Comparison of ENCODE assay signal across 8 cellular contexts in the genomic region with DNA sequence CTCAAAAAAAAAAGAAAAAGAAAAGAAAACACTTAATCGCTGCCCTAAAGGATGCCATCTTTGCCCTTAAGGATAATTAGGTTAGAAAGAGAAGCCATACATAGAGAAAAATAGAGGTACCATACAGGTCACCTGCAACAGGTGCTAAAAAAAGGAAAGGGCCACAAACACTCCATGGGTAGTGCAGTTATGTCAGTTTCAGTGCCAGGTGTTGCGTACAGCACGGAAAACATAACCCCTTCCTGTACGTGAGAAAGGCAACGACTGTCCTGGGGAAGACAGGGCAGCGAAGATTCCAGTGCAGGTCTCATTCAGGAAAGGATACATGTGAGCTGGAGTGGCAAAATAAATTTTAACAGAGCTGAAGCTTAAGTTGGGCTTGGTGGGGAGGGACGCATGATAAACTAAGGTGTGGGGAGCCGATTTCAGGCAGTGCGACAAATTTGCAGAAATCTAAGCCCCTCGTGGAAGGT. TPM values are rescaled to one million over a fixed set of nuclear protein-coding genes. Genes with fewer than 3 reads are reported as not detected.
DNase-seq lines count a peak whose midpoint lies in the region; ATAC-seq and TF ChIP-seq lines count a peak whose summit lies in the region.

No MANE protein-coding gene starts in this region.

- H3K4me1 Mint-ChIP-seq in MCF 10A (ENCODE audit: insufficient read depth, unreplicated experiment): peaks cover 21% of the 10 kb centered on the region

- CTCF ChIA-PET in MCF 10A (lab: Yijun Ruan, JAX): interaction anchor here (1.7 kb wide), 1 partner anchor 9 kb away, joined by 8 read pairs; no protein-coding TSS in a partner anchor

- intact Hi-C loops in left ventricle myocardium inferior (cut with micrococcal nuclease) (no loop called here), left cardiac atrium (cut with DNase I) (no loop called here), MCF 10A (cut with micrococcal nuclease) (loop anchor here (5.0 kb wide), 1 partner anchor 191 kb away; the partner anchor contains the start of gene LETMD1)

- peaks cover 7% of the 10 kb centered on the region for H3K79me2 ChIP-seq in mesendoderm (ENCODE audit: control insufficient read depth, insufficient read depth, low read length)

- H4K5ac ChIP-seq in mesendoderm (ENCODE audit: low read length): peak overlapping the region; percentile 44

- peak overlapping the region; percentile 96 for H3K4me3 Mint-ChIP-seq in MCF 10A (ENCODE audit: unreplicated experiment)

- no peak overlapping the region for H2AK5ac ChIP-seq in mesendoderm (ENCODE audit: low read length)

- H2BK15ac ChIP-seq in mesendoderm (replicated peaks; ENCODE audit: low read depth): no peak overlapping the region

- no peak overlapping the region for H2BK120ac ChIP-seq in mesendoderm (ENCODE audit: low read depth, low read length)

- DNase-seq in left ventricle myocardium inferior (no peak), left cardiac atrium (no peak), M059J (ENCODE audit: low read depth) (peak; percentile 11), MCF 10A (ENCODE audit: unreplicated experiment) (no peak), mesendoderm (no peak), mesenteric fat pad (ENCODE audit: low spot score) (no peak)
- DNase-seq in stimulated activated CD4-positive, alpha-beta T cell treated with anti-CD3 and anti-CD28 coated beads, Interleukin-2, amount 100 ng/mL, for 24 hours: no peak

- peak overlapping the region; percentile 18 for H2BK5ac ChIP-seq in mesendoderm (ENCODE audit: low read length)

- no TSS peak for BruUV-seq in MCF 10A (replicated peaks; lab: Mats Ljungman, UMichigan)

- peak overlapping the region; percentile 100 for H3K27ac Mint-ChIP-seq in MCF 10A (ENCODE audit: low read depth, unreplicated experiment)

- no peak overlapping the region for H4K8ac ChIP-seq in mesendoderm (ENCODE audit: low read depth, low read length)

- peaks cover 49% of the 10 kb centered on the region for H3K4me1 ChIP-seq in left ventricle myocardium inferior
- peaks cover 2% of the 10 kb centered on the region for H3K4me1 ChIP-seq in mesendoderm (ENCODE audit: control insufficient read depth, low read depth, low read length)

- H3K4me2 ChIP-seq in mesendoderm (ENCODE audit: low read length): peak overlapping the region; percentile 99

- no peak overlapping the region for H3K23ac ChIP-seq in mesendoderm (ENCODE audit: low read length)

- H3K4me3 ChIP-seq in left ventricle myocardium inferior: peak overlapping the region; percentile 93
- H3K4me3 ChIP-seq in mesendoderm (ENCODE audit: low read length): peak overlapping the region; percentile 67

- peaks cover 2% of the 10 kb centered on the region for H3K79me1 ChIP-seq in mesendoderm (ENCODE audit: low read length)

- H3K27ac ChIP-seq in left ventricle myocardium inferior (replicated peaks) (peak overlapping the region; percentile 100), mesendoderm (ENCODE audit: low read depth, low read length) (peak overlapping the region; percentile 80)

- H3K4ac ChIP-seq in mesendoderm (ENCODE audit: low read depth, low read length): peak overlapping the region; percentile 58

- ATAC-seq in left cardiac atrium (no peak), HG03520 (IDR thresholded peaks at IDR 0.05; ENCODE audit: unreplicated experiment) (no peak)

- H3K9me3 ChIP-seq in left ventricle myocardium inferior (replicated peaks): no peaks in the 10 kb centered on the region

- H3K27me3 Mint-ChIP-seq in MCF 10A (ENCODE audit: insufficient read depth, unreplicated experiment): no peaks in the 10 kb centered on the region

- POLR2A ChIA-PET in MCF 10A (lab: Yijun Ruan, JAX): interaction anchor here (0.7 to 2.7 kb wide), 26 partner anchors 9 to 533 kb away, joined by 3 to 38 read pairs (median 7); partner anchors contain the start of genes ATF1, CSRNP2, LETMD1 and POU6F1

- H3K9me3 Mint-ChIP-seq in MCF 10A (ENCODE audit: unreplicated experiment): no peaks in the 10 kb centered on the region

- no CpG with 5 or more reads among the region's 10 CpGs for WGBS in mesendoderm (ENCODE audit: extremely low coverage, insufficient coverage, low lambda C conversion rate)

- H3K36me3 ChIP-seq in left ventricle myocardium inferior (peaks cover 30% of the 10 kb centered on the region), mesendoderm (ENCODE audit: control insufficient read depth, insufficient read depth, low read length) (peaks cover 6% of the 10 kb centered on the region)

- H3K56ac ChIP-seq in mesendoderm (ENCODE audit: low read length): peak overlapping the region; percentile 95

- H3K18ac ChIP-seq in mesendoderm (ENCODE audit: low read length): peak overlapping the region; percentile 64

- TF ChIP-seq CTCF in left ventricle myocardium inferior (IDR thresholded peaks at IDR 0.05; ENCODE audit: borderline replicate concordance): no peak
- TF ChIP-seq CTCF in MCF 10A (IDR thresholded peaks at IDR 0.05; ENCODE audit: unreplicated experiment): no peak

- H3K27me3 ChIP-seq in left ventricle myocardium inferior (ENCODE audit: low read depth) (no peaks in the 10 kb centered on the region), mesendoderm (ENCODE audit: insufficient read depth, low read length, poor library complexity) (no peaks in the 10 kb centered on the region)

- peaks cover 50% of the 10 kb centered on the region for H3K36me3 Mint-ChIP-seq in MCF 10A (ENCODE audit: insufficient read depth, unreplicated experiment)

- peak overlapping the region; percentile 86 for H3K9ac ChIP-seq in mesendoderm (ENCODE audit: low read length)

RNA-seq across cellular contexts. Expression of gene DAZAP2, which starts 0.6 kb away (rescaled TPM):
- total RNA-seq in left ventricle myocardium inferior (179 TPM), left cardiac atrium (100 to 1,000 TPM; 127 to 157 TPM), MCF 10A (2022) (74.2 and 93.2 TPM in 2 replicates), mesenteric fat pad (159 TPM)
- total RNA-seq in M059J (2014; rRNA removed; shearing (Covaris generic)): 480 and 492 TPM in 2 replicates
- 35.9 TPM for polyA plus RNA-seq in mesendoderm (2013, experiment 1 of 2)
- 34.9 TPM for polyA plus RNA-seq in mesendoderm (2013, experiment 2 of 2)

RNA-seq across cellular contexts. Expression of gene POU6F1, which starts 20.2 kb away (rescaled TPM):
- total RNA-seq in left ventricle myocardium inferior: 9.9 TPM
- total RNA-seq in left cardiac atrium: 1 to 10 TPM; 5.8 to 8.3 TPM
- total RNA-seq in M059J (2014; rRNA removed; shearing (Covaris generic)): 1.4 and 7.8 TPM in 2 replicates
- 3.0 and 3.8 TPM in 2 replicates for total RNA-seq in MCF 10A (2022)
- 3.9 TPM for polyA plus RNA-seq in mesendoderm (2013, experiment 1 of 2)
- 4.5 TPM for polyA plus RNA-seq in mesendoderm (2013, experiment 2 of 2)
- total RNA-seq in mesenteric fat pad: 14.8 TPM

RNA-seq across cellular contexts. Expression of gene SMAGP, which starts 32.1 kb away (rescaled TPM):
- 3.3 TPM for total RNA-seq in left ventricle myocardium inferior
- 1 to 10 TPM; 5.0 to 6.0 TPM for total RNA-seq in left cardiac atrium
- 15.8 and 17.8 TPM in 2 replicates for total RNA-seq in M059J (2014; rRNA removed; shearing (Covaris generic))
- total RNA-seq in MCF 10A (2022): 17.4 and 19.0 TPM in 2 replicates
- polyA plus RNA-seq in mesendoderm (2013, experiment 1 of 2): 17.0 TPM
- polyA plus RNA-seq in mesendoderm (2013, experiment 2 of 2): 17.0 TPM
- 10.1 TPM for total RNA-seq in mesenteric fat pad
